ENCODE assay signal across 9 cellular contexts in the genomic region with DNA sequence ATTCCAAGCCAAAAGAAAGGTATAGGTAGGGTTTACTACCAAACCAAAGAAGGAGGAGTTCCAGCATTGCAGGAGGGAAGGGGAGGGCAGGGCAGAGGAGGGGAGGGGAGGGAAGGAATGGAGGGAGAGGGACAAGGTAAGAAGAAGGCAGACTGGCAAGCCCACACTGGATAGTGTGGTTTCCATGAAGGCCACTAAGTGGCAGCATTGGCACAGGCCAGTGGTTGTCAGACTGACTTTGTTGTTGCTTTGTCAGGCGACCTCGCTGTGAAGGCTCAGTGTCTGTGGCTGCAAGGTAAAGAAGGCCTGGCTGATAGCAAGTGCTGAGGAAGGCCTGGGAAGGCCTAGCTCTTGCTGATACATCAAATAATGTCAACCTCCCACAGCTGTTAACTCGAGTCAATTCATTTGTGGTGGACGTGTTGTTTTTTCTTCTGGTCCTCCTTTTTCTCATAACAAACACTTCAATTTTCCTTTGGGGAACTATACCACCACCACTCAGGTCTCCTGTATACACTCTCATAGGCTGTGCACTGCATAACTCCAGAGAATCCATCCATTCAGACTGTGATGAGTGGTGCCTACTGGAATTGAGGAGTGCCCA. TPM values are rescaled to one million over a fixed set of nuclear protein-coding genes. Genes with fewer than 3 reads are reported as not detected.
A peak's percentile ranks its signal among the peaks of the same experiment; 100 is the strongest.
DNase-seq lines count a peak whose midpoint lies in the region; ATAC-seq and TF ChIP-seq lines count a peak whose summit lies in the region.
"Had no signal": no experiment of that assay in that cellular context is flagged by ENCODE, and none has a peak within 500 bp of the region (broad histone marks: within the 10 kb centered on the region; RNA-seq: fewer than 3 reads in every experiment).

No MANE protein-coding gene starts in this region.

- no peaks in the 10 kb centered on the region for H3K79me2 ChIP-seq in fibroblast of lung (ENCODE audit: control insufficient read depth, insufficient read depth, low read length)
- no peaks in the 10 kb centered on the region for H3K79me2 ChIP-seq in neural cell (replicated peaks; ENCODE audit: insufficient read depth, low read length)

- H2AFZ ChIP-seq in fibroblast of lung (ENCODE audit: low read length) (no peak overlapping the region), neural cell (ENCODE audit: low read depth, low read length) (no peak overlapping the region)

- intact Hi-C loops in upper lobe of right lung (cut with DNase I): no loop called here

- H4K20me1 ChIP-seq in fibroblast of lung (ENCODE audit: control insufficient read depth, extremely low read depth, insufficient read depth, low read length): no peaks in the 10 kb centered on the region
- no peaks in the 10 kb centered on the region for H4K20me1 ChIP-seq in neural cell (ENCODE audit: insufficient read depth)

- H3K9ac ChIP-seq in fibroblast of lung (ENCODE audit: insufficient read depth, low read length): no peak overlapping the region
- H3K9ac ChIP-seq in neural cell (ENCODE audit: low read length): no peak overlapping the region

- H3F3A ChIP-seq in neural cell (ENCODE audit: insufficient read depth, low read length, poor library complexity, severe bottlenecking): no peaks in the 10 kb centered on the region

- H3K27ac ChIP-seq in fibroblast of lung (ENCODE audit: insufficient read depth, low read length) (no peak overlapping the region), neural cell (ENCODE audit: low read length) (no peak overlapping the region), upper lobe of right lung (no peak overlapping the region)
- H3K27ac ChIP-seq: neutrophil had no signal

- H3K27me3 ChIP-seq in fibroblast of lung (ENCODE audit: control insufficient read depth, insufficient read depth, low read length) (no peaks in the 10 kb centered on the region), neural cell (ENCODE audit: insufficient read depth, low read depth, low read length) (no peaks in the 10 kb centered on the region), upper lobe of right lung (peaks cover 23% of the 10 kb centered on the region)

- peak; percentile 73 for TF ChIP-seq RAD21 in neural cell (conservative IDR thresholded peaks at IDR 0.05)

- H3K9me2 ChIP-seq in neural cell (ENCODE audit: insufficient read depth, low read length): no peaks in the 10 kb centered on the region

- TF ChIP-seq EP300 in neural cell (conservative IDR thresholded peaks at IDR 0.05; ENCODE audit: poor library complexity, severe bottlenecking): no peak

- ATAC-seq in upper lobe of right lung: peak; percentile 91
- no peak for ATAC-seq in GM19328 (IDR thresholded peaks at IDR 0.05; ENCODE audit: unreplicated experiment)

- H3K36me3 ChIP-seq in fibroblast of lung (ENCODE audit: control insufficient read depth, insufficient read depth, low read length) (no peaks in the 10 kb centered on the region), neural cell (ENCODE audit: insufficient read depth, low read length) (no peaks in the 10 kb centered on the region), upper lobe of right lung (no peaks in the 10 kb centered on the region)
- H3K36me3 ChIP-seq: neutrophil had no signal

- H3K4me2 ChIP-seq in fibroblast of lung (ENCODE audit: extremely low read depth, insufficient read depth, low read length): no peak overlapping the region
- no peak overlapping the region for H3K4me2 ChIP-seq in neural cell (ENCODE audit: low read length)

- DNase-seq in CD1c-positive myeloid dendritic cell (ENCODE audit: extremely low spot score) (peak; percentile 66), HFF-Myc (ENCODE audit: extremely low read depth, low read depth) (peak; percentile 19), NCI-H748 (lab: John Stamatoyannopoulos, UW; ENCODE audit: unreplicated experiment) (peak; percentile 59), fibroblast of lung (ENCODE audit: low read depth in 2 of 2) (peak; percentile 41 to 65), upper lobe of right lung (no peak)
- peak; percentile 40 for DNase-seq in activated CD8-positive, alpha-beta memory T cell treated with anti-CD3 and anti-CD28 coated beads, Interleukin-2, amount 50 U/mL, for 4 hours

- TF ChIP-seq CTCF in HFF-Myc (IDR thresholded peaks at IDR 0.05; ENCODE audit: low read depth, low read length, missing control alignments): peak; percentile 64
- TF ChIP-seq CTCF in fibroblast of lung (conservative IDR thresholded peaks at IDR 0.05 in 1 of 2, IDR thresholded peaks at IDR 0.05 in 1 of 2; ENCODE audit: low read depth in 1 of 2, low read length in 2 of 2): peak; percentile 57 to 76
- peak; percentile 62 for TF ChIP-seq CTCF in neural cell (IDR thresholded peaks at IDR 0.05; ENCODE audit: poor library complexity, severe bottlenecking)
- peak; percentile 56 for TF ChIP-seq CTCF in upper lobe of right lung (IDR thresholded peaks at IDR 0.05)

- H3K4me1 ChIP-seq in fibroblast of lung (ENCODE audit: control insufficient read depth, extremely low read depth, insufficient read depth, low read length) (no peaks in the 10 kb centered on the region), upper lobe of right lung (no peaks in the 10 kb centered on the region)

- no peaks in the 10 kb centered on the region for H3K9me3 ChIP-seq in fibroblast of lung (ENCODE audit: control insufficient read depth, insufficient read depth, low read depth, low read length)
- no peaks in the 10 kb centered on the region for H3K9me3 ChIP-seq in neural cell (ENCODE audit: low read length)
- no peaks in the 10 kb centered on the region for H3K9me3 ChIP-seq in upper lobe of right lung
- H3K9me3 ChIP-seq: neutrophil had no signal

- H3K4me3 ChIP-seq in HFF-Myc (replicated peaks; ENCODE audit: low read depth, low read length) (no peak overlapping the region), fibroblast of lung (replicated peaks in 1 of 4; ENCODE audit: control extremely low read depth in 1 of 4, insufficient read depth in 1 of 4, low read depth in 3 of 4, low read length in 4 of 4) (no peak overlapping the region), neural cell (ENCODE audit: low read length) (no peak overlapping the region), upper lobe of right lung (no peak overlapping the region)

TF ChIP-seq in neural cell, 6 proteins besides CTCF, POLR2A, EP300 and RAD21:
- TF ChIP-seq, protein P1, sequence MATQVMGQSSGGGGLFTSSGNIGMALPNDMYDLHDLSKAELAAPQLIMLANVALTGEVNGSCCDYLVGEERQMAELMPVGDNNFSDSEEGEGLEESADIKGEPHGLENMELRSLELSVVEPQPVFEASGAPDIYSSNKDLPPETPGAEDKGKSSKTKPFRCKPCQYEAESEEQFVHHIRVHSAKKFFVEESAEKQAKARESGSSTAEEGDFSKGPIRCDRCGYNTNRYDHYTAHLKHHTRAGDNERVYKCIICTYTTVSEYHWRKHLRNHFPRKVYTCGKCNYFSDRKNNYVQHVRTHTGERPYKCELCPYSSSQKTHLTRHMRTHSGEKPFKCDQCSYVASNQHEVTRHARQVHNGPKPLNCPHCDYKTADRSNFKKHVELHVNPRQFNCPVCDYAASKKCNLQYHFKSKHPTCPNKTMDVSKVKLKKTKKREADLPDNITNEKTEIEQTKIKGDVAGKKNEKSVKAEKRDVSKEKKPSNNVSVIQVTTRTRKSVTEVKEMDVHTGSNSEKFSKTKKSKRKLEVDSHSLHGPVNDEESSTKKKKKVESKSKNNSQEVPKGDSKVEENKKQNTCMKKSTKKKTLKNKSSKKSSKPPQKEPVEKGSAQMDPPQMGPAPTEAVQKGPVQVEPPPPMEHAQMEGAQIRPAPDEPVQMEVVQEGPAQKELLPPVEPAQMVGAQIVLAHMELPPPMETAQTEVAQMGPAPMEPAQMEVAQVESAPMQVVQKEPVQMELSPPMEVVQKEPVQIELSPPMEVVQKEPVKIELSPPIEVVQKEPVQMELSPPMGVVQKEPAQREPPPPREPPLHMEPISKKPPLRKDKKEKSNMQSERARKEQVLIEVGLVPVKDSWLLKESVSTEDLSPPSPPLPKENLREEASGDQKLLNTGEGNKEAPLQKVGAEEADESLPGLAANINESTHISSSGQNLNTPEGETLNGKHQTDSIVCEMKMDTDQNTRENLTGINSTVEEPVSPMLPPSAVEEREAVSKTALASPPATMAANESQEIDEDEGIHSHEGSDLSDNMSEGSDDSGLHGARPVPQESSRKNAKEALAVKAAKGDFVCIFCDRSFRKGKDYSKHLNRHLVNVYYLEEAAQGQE (IDR thresholded peaks at IDR 0.05; ENCODE audit: borderline replicate concordance): no peak
- TF ChIP-seq SMC3 (conservative IDR thresholded peaks at IDR 0.05; ENCODE audit: poor library complexity): peak; percentile 62
- no peak for TF ChIP-seq TAF1 (IDR thresholded peaks at IDR 0.05; ENCODE audit: low read depth)

RNA-seq across cellular contexts. Expression of a gene that starts 7.7 kb away (rescaled TPM):
- total RNA-seq in fibroblast of lung (5.1 and 7.9 TPM in 2 replicates), upper lobe of right lung (3.0 TPM)
- polyA plus RNA-seq in fibroblast of lung (0.99 and 2.2 TPM in 2 replicates), neural cell (41.5 and 43.2 TPM in 2 replicates)
- 0.49 and 1.6 TPM in 2 replicates for polyA plus RNA-seq in fibroblast of lung (2012)
- polyA minus RNA-seq in fibroblast of lung (ENCODE audit: low replicate concordance) (0.11 TPM in 1 of 2 replicates, not detected in the other), neural cell (28.5 and 36.8 TPM in 2 replicates)

RNA-seq across cellular contexts. Expression of a gene that starts 29.4 kb away (rescaled TPM):
- total RNA-seq in fibroblast of lung: not detected in 2 replicates
- not detected in 2 replicates for polyA plus RNA-seq in fibroblast of lung
- not detected in 2 replicates for polyA plus RNA-seq in fibroblast of lung (2012)
- polyA minus RNA-seq in fibroblast of lung (ENCODE audit: low replicate concordance): not detected in 2 replicates
- not detected in 2 replicates for polyA plus RNA-seq in neural cell
- not detected in 2 replicates for polyA minus RNA-seq in neural cell
- total RNA-seq in upper lobe of right lung: 0.43 TPM
